Comparison of ENCODE assay signal across 10 cellular contexts in genomic region chr12:14283489-14284144, GRCh38.
DNase-seq lines count a peak whose midpoint lies in the region; ATAC-seq and TF ChIP-seq lines count a peak whose summit lies in the region.
"Had no signal": no experiment of that assay in that cellular context is flagged by ENCODE, and none has a peak within 500 bp of the region (broad histone marks: within the 10 kb centered on the region; RNA-seq: fewer than 3 reads in every experiment).

No MANE protein-coding gene starts in this region.

- ATAC-seq in GM18867 (IDR thresholded peaks at IDR 0.05; ENCODE audit: unreplicated experiment), result peak; percentile 51
- peak; percentile 64 for ATAC-seq in HG02840 (IDR thresholded peaks at IDR 0.05; ENCODE audit: low FRiP score, unreplicated experiment)

- no peaks in the 10 kb centered on the region for H3K27me3 Mint-ChIP-seq in nephron (ENCODE audit: low read depth)

- DNase-seq in NCI-H345 treated with DMSO at 0.1 percent for 48 hours (lab: John Stamatoyannopoulos, UW; ENCODE audit: unreplicated experiment), result peak; percentile 56
- no peak for DNase-seq in NCI-H1436 (lab: John Stamatoyannopoulos, UW)
- no peak for DNase-seq in activated T-cell treated with anti-CD3 and anti-CD28 coated beads, Interleukin-2, amount 50 U/mL, for 1 hour
- no peak for DNase-seq in mucosa of gallbladder (ENCODE audit: low spot score)
- no peak for DNase-seq in hepatic stellate cell (ENCODE audit: low spot score)
- DNase-seq: stimulated activated CD4-positive, alpha-beta T cell treated with anti-CD3 and anti-CD28 coated beads, Interleukin-15, amount 100 ng/mL, for 24 hours; T-helper 9 cell had no signal

- H3K36me3 Mint-ChIP-seq in nephron (ENCODE audit: low read depth), result peaks cover 4% of the 10 kb centered on the region

- peak overlapping the region; percentile 98 to 99 (median 99) for H3K27ac Mint-ChIP-seq in nephron

- H3K4me3 Mint-ChIP-seq in nephron, result peak overlapping the region in 2 of 3 experiments; percentile 7 to 40

- peaks cover 11% of the 10 kb centered on the region for H3K9me3 Mint-ChIP-seq in nephron

- H3K4me1 Mint-ChIP-seq in nephron, result peaks cover 17% of the 10 kb centered on the region

- TF ChIP-seq CTCF in nephron (IDR thresholded peaks at IDR 0.05; ENCODE audit: unreplicated experiment in 3 of 3), result no peak
